23 cellular contexts compared by ENCODE assay signal in genomic region chr18:74517236-74517630, GRCh38. TPM values are rescaled to one million over a fixed set of nuclear protein-coding genes. Genes with fewer than 3 reads are reported as not detected.
A peak's percentile ranks its signal among the peaks of the same experiment; 100 is the strongest.
DNase-seq lines count a peak whose midpoint lies in the region; ATAC-seq and TF ChIP-seq lines count a peak whose summit lies in the region.
"Had no signal": no experiment of that assay in that cellular context is flagged by ENCODE, and none has a peak within 500 bp of the region (broad histone marks: within the 10 kb centered on the region; RNA-seq: fewer than 3 reads in every experiment).

No MANE protein-coding gene starts in this region.

- H3K27me3 Mint-ChIP-seq in activated T-cell treated with anti-CD3 and anti-CD28 coated beads, Interleukin-2, amount 50 U/mL, for 24 hours: no peaks in the 10 kb centered on the region
- H3K27me3 Mint-ChIP-seq in osteocyte (ENCODE audit: unreplicated experiment): no peaks in the 10 kb centered on the region

- H3K27ac ChIP-seq in stomach: no peak overlapping the region

- no peaks in the 10 kb centered on the region for H3K9me3 ChIP-seq in stomach

- TF ChIP-seq CTCF in osteocyte (IDR thresholded peaks at IDR 0.05): no peak
- TF ChIP-seq CTCF in stomach (IDR thresholded peaks at IDR 0.05): no peak

- no peak overlapping the region for H3K27ac Mint-ChIP-seq in activated T-cell treated with anti-CD3 and anti-CD28 coated beads, Interleukin-2, amount 50 U/mL, for 24 hours
- H3K27ac Mint-ChIP-seq in osteocyte (ENCODE audit: unreplicated experiment): no peak overlapping the region
- H3K27ac Mint-ChIP-seq: GM23338 had no signal

- peaks cover 99% of the 10 kb centered on the region for H3K36me3 Mint-ChIP-seq in activated T-cell treated with anti-CD3 and anti-CD28 coated beads, Interleukin-2, amount 50 U/mL, for 24 hours (ENCODE audit: low read depth)
- peaks cover 38% of the 10 kb centered on the region for H3K36me3 Mint-ChIP-seq in osteocyte (ENCODE audit: unreplicated experiment)

- intact Hi-C loops in left colon (cut with DNase I, micrococcal nuclease) (no loop called here), stomach (cut with DNase I; ENCODE audit: low total_unique reads) (no loop called here)

- no peaks in the 10 kb centered on the region for H3K9me3 Mint-ChIP-seq in activated T-cell treated with anti-CD3 and anti-CD28 coated beads, Interleukin-2, amount 50 U/mL, for 24 hours
- no peaks in the 10 kb centered on the region for H3K9me3 Mint-ChIP-seq in osteocyte (ENCODE audit: unreplicated experiment)
- H3K9me3 Mint-ChIP-seq: CD14-positive monocyte had no signal

- DNase-seq in activated T-cell treated with anti-CD3 and anti-CD28 coated beads, Interleukin-2, amount 50 U/mL, for 24 hours: peak; percentile 17
- DNase-seq in activated T-cell treated with anti-CD3 and anti-CD28 coated beads, Interleukin-2, amount 50 U/mL, for 1 hour: no peak
- DNase-seq in left colon (peak in 1 of 2 donors; percentile 24), osteocyte (ENCODE audit: extremely low spot score, unreplicated experiment) (peak; percentile 54), stomach (peak; percentile 23), NOMO-1 (lab: John Stamatoyannopoulos, UW; ENCODE audit: unreplicated experiment in 2 of 2) (no peak)
- no peak for DNase-seq in stimulated activated CD4-positive, alpha-beta T cell treated with anti-CD3 and anti-CD28 coated beads, Interleukin-2, amount 100 ng/mL, for 24 hours
- DNase-seq in activated naive CD4-positive, alpha-beta T cell treated with anti-CD3 and anti-CD28 coated beads, Interleukin-2, amount 50 U/mL, for 16 hours: no peak
- DNase-seq: 8988T; DMS 273 treated with DMSO at 0.1 percent for 48 hours; GDM1; HCEC 1CT; NCI-H1105; NCI-H2081 treated with DMSO at 0.1 percent for 48 hours; NCI-H748 treated with DMSO at 0.1 percent for 48 hours; NK-92 treated with Interleukin-12 subunit alpha and Interleukin-12 subunit beta, amount 100 ng/mL, for 24 hours; SHP77 had no signal

- TF ChIP-seq EP300 in stomach (IDR thresholded peaks at IDR 0.05): no peak

- no peak overlapping the region for H3K4me3 ChIP-seq in stomach
- H3K4me3 ChIP-seq: GM23338 had no signal

- ATAC-seq in left colon: peak; percentile 76
- ATAC-seq: GM23338 had no signal

- peaks cover 0 to 5% (median 4%) of the 10 kb centered on the region in 4 donors for H3K4me1 ChIP-seq in stomach

- no peaks in the 10 kb centered on the region for H3K27me3 ChIP-seq in stomach

- H3K4me3 Mint-ChIP-seq in activated T-cell treated with anti-CD3 and anti-CD28 coated beads, Interleukin-2, amount 50 U/mL, for 24 hours: no peak overlapping the region
- H3K4me3 Mint-ChIP-seq in osteocyte (ENCODE audit: unreplicated experiment): no peak overlapping the region
- H3K4me3 Mint-ChIP-seq: CD14-positive monocyte, GM23338 had no signal

- no peaks in the 10 kb centered on the region for H3K4me1 Mint-ChIP-seq in activated T-cell treated with anti-CD3 and anti-CD28 coated beads, Interleukin-2, amount 50 U/mL, for 24 hours (ENCODE audit: low read depth)
- H3K4me1 Mint-ChIP-seq in osteocyte (ENCODE audit: unreplicated experiment): no peaks in the 10 kb centered on the region
- H3K4me1 Mint-ChIP-seq: CD14-positive monocyte, GM23338 had no signal

- TF ChIP-seq POLR2A in stomach (IDR thresholded peaks at IDR 0.05): no peak

- peaks cover 70 to 100% (median 93%) of the 10 kb centered on the region in 4 donors for H3K36me3 ChIP-seq in stomach

- 63 to 86% (median 69%) methylated on average over 15 of the region's 15 CpGs for WGBS in stomach, 5 donors

RNA-seq across cellular contexts. Expression of gene CNDP1, which starts 17.1 kb away (rescaled TPM):
- total RNA-seq in left colon: not detected
- not detected in 2 replicates for total RNA-seq in osteocyte
- total RNA-seq in stomach: under 1 TPM in 1 of 5 donors, not detected in 4; 0.72 TPM
- polyA plus RNA-seq in stomach: under 1 TPM in 2 of 3 donors, not detected in 1; 0.13 to 0.50 TPM
- total RNA-seq: Daoy, NCI-H460, OCI-LY7 had no signal
- polyA plus RNA-seq: AG04450, CD14-positive monocyte had no signal

RNA-seq across cellular contexts. Expression of gene CNDP2, which starts 21.1 kb away (rescaled TPM):
- 100 to 1,000 TPM; 195 to 222 TPM for total RNA-seq in left colon
- 75.2 and 78.8 TPM in 2 replicates for total RNA-seq in osteocyte
- total RNA-seq in stomach: 100 to 1,000 TPM in 4 of 5 donors, 10 to 100 TPM in 1; 12.8 to 204 (median 115) TPM
- 100 to 1,000 TPM in 2 of 3 donors, 10 to 100 TPM in 1; 87.5 to 132 (median 110) TPM for polyA plus RNA-seq in stomach

Comparison
In these comparisons a context has a peak if more than half of its experiments do, and no peak if none do; other contexts are left out.
1. DNase-seq: peak in activated T-cell treated with anti-CD3 and anti-CD28 coated beads, Interleukin-2, amount 50 U/mL, for 24 hours (single experiment), osteocyte (single experiment) and stomach (single experiment); none in activated T-cell treated with anti-CD3 and anti-CD28 coated beads, Interleukin-2, amount 50 U/mL, for 1 hour (single experiment), stimulated activated CD4-positive, alpha-beta T cell treated with anti-CD3 and anti-CD28 coated beads, Interleukin-2, amount 100 ng/mL, for 24 hours (0 of 2), activated naive CD4-positive, alpha-beta T cell treated with anti-CD3 and anti-CD28 coated beads, Interleukin-2, amount 50 U/mL, for 16 hours (single experiment) and NOMO-1 (0 of 2).